Comparison of ENCODE assay signal across 8 cellular contexts in genomic region chr17:42683407-42684031, GRCh38. TPM values are rescaled to one million over a fixed set of nuclear protein-coding genes. Genes with fewer than 3 reads are reported as not detected.
A peak's percentile ranks its signal among the peaks of the same experiment; 100 is the strongest.
DNase-seq lines count a peak whose midpoint lies in the region; TF ChIP-seq lines count a peak whose summit lies in the region.

No MANE protein-coding gene starts in this region.

- WGBS in sigmoid colon, 2 donors = 4 to 7% methylated on average over 25 of the region's 25 CpGs

- peak overlapping the region; percentile 43 for H3K4me3 Mint-ChIP-seq in activated T-helper 1 cell treated with anti-CD3 and anti-CD28 coated beads, Interleukin-12 subunit alpha, Interleukin-12 subunit beta, Interleukin-2, Interleukin-4 antibody, amounts not matched to agents 30 ng/mL and 10 ng/mL and 1 ng/mL, durations not matched to agents 14 hours and 24 hours and 36 hours

- H3K36me3 ChIP-seq in left ventricle myocardium inferior = peaks cover 16% of the 10 kb centered on the region
- peaks cover 0 to 34% (median 3%) of the 10 kb centered on the region in 4 donors for H3K36me3 ChIP-seq in sigmoid colon

- peaks cover 59% of the 10 kb centered on the region for H3K4me1 ChIP-seq in left ventricle myocardium inferior
- peaks cover 0 to 64% (median 55%) of the 10 kb centered on the region in 4 donors for H3K4me1 ChIP-seq in sigmoid colon

- no peak overlapping the region for H3K27ac Mint-ChIP-seq in activated T-helper 1 cell treated with anti-CD3 and anti-CD28 coated beads, Interleukin-12 subunit alpha, Interleukin-12 subunit beta, Interleukin-2, Interleukin-4 antibody, amounts not matched to agents 30 ng/mL and 10 ng/mL and 1 ng/mL, durations not matched to agents 14 hours and 24 hours and 36 hours

- H3K4me3 ChIP-seq in left ventricle myocardium inferior = peak overlapping the region; percentile 70
- peak overlapping the region; percentile 32 to 65 (median 56) for H3K4me3 ChIP-seq in sigmoid colon

- intact Hi-C loops in activated T-helper 1 cell treated with anti-CD3 and anti-CD28 coated beads, Interleukin-12 subunit alpha, Interleukin-12 subunit beta, Interleukin-2, Interleukin-4 antibody, amounts not matched to agents 30 ng/mL and 10 ng/mL and 1 ng/mL, durations not matched to agents 14 hours and 24 hours and 36 hours (cut with micrococcal nuclease) = no loop called here
- intact Hi-C loops in left ventricle myocardium inferior (cut with micrococcal nuclease) (no loop called here), sigmoid colon (cut with DNase I) (no loop called here)

- H3K27ac ChIP-seq in left ventricle myocardium inferior (replicated peaks) (peak overlapping the region; percentile 80), sigmoid colon (peak overlapping the region; percentile 65 to 99 (median 98))

- H3K9me3 Mint-ChIP-seq in activated T-helper 1 cell treated with anti-CD3 and anti-CD28 coated beads, Interleukin-12 subunit alpha, Interleukin-12 subunit beta, Interleukin-2, Interleukin-4 antibody, amounts not matched to agents 30 ng/mL and 10 ng/mL and 1 ng/mL, durations not matched to agents 14 hours and 24 hours and 36 hours = no peaks in the 10 kb centered on the region

- in situ Hi-C loops in GM13977 (cut with MboI; ENCODE audit: low pct_unique_long_range_greater_than_20kb, low sequenced_read_pairs, unreplicated experiment) = loop anchor here (10.0 kb wide), 1 partner anchor 109 kb away; the partner anchor contains the start of gene PSMC3IP

- DNase-seq in GM13977 (ENCODE audit: low spot score) (peak; percentile 79), left ventricle myocardium inferior (peak; percentile 53), sigmoid colon (peak; percentile 91), NCI-H187 treated with DMSO at 0.1 percent for 48 hours (lab: John Stamatoyannopoulos, UW) (no peak), AG20443 (ENCODE audit: low spot score) (no peak), SHP77 (lab: John Stamatoyannopoulos, UW) (no peak)
- DNase-seq in activated T-helper 1 cell treated with anti-CD3 and anti-CD28 coated beads, Interleukin-12 subunit alpha, Interleukin-12 subunit beta, Interleukin-2, Interleukin-4 antibody, amounts not matched to agents 30 ng/mL and 10 ng/mL and 1 ng/mL, durations not matched to agents 14 hours and 24 hours and 36 hours (ENCODE audit: low spot score) = no peak
- no peak for DNase-seq in stimulated activated CD4-positive, alpha-beta T cell treated with anti-CD3 and anti-CD28 coated beads, Interleukin-12 subunit alpha, Interleukin-12 subunit beta, amount 100 ng/mL, for 4 hours

- H3K27me3 Mint-ChIP-seq in activated T-helper 1 cell treated with anti-CD3 and anti-CD28 coated beads, Interleukin-12 subunit alpha, Interleukin-12 subunit beta, Interleukin-2, Interleukin-4 antibody, amounts not matched to agents 30 ng/mL and 10 ng/mL and 1 ng/mL, durations not matched to agents 14 hours and 24 hours and 36 hours (ENCODE audit: insufficient read depth) = peaks cover 35% of the 10 kb centered on the region

- H3K36me3 Mint-ChIP-seq in activated T-helper 1 cell treated with anti-CD3 and anti-CD28 coated beads, Interleukin-12 subunit alpha, Interleukin-12 subunit beta, Interleukin-2, Interleukin-4 antibody, amounts not matched to agents 30 ng/mL and 10 ng/mL and 1 ng/mL, durations not matched to agents 14 hours and 24 hours and 36 hours (ENCODE audit: low read depth) = peaks cover 3% of the 10 kb centered on the region

- H3K27me3 ChIP-seq in left ventricle myocardium inferior (ENCODE audit: low read depth) = no peaks in the 10 kb centered on the region
- no peaks in the 10 kb centered on the region for H3K27me3 ChIP-seq in sigmoid colon

- no peak for TF ChIP-seq EP300 in sigmoid colon (IDR thresholded peaks at IDR 0.05)

- H3K9me3 ChIP-seq in left ventricle myocardium inferior (replicated peaks) = no peaks in the 10 kb centered on the region
- no peaks in the 10 kb centered on the region for H3K9me3 ChIP-seq in sigmoid colon

- no peak for TF ChIP-seq POLR2A in sigmoid colon (IDR thresholded peaks at IDR 0.05)

- H3K4me1 Mint-ChIP-seq in activated T-helper 1 cell treated with anti-CD3 and anti-CD28 coated beads, Interleukin-12 subunit alpha, Interleukin-12 subunit beta, Interleukin-2, Interleukin-4 antibody, amounts not matched to agents 30 ng/mL and 10 ng/mL and 1 ng/mL, durations not matched to agents 14 hours and 24 hours and 36 hours (ENCODE audit: low read depth) = peaks cover 37% of the 10 kb centered on the region

- no peak for TF ChIP-seq CTCF in GM13977 (IDR thresholded peaks at IDR 0.05; ENCODE audit: extremely low read depth, insufficient read depth, missing control alignments)
- no peak for TF ChIP-seq CTCF in left ventricle myocardium inferior (IDR thresholded peaks at IDR 0.05; ENCODE audit: borderline replicate concordance)
- no peak for TF ChIP-seq CTCF in sigmoid colon (IDR thresholded peaks at IDR 0.05)

RNA-seq across cellular contexts. Expression of gene CNTNAP1, which starts 1.2 kb away (rescaled TPM):
- total RNA-seq in activated T-helper 1 cell treated with anti-CD3 and anti-CD28 coated beads, Interleukin-12 subunit alpha, Interleukin-12 subunit beta, Interleukin-2, Interleukin-4 antibody, amounts not matched to agents 30 ng/mL and 10 ng/mL and 1 ng/mL, durations not matched to agents 14 hours and 24 hours and 36 hours = 1.8 and 2.2 TPM in 2 replicates
- total RNA-seq in left ventricle myocardium inferior = 4.2 TPM
- 10 to 100 TPM in 3 of 4 donors, 1 to 10 TPM in 1; 7.4 to 46.8 (median 14.9) TPM for total RNA-seq in sigmoid colon
- 1 to 10 TPM in 1 of 3 donors, under 1 TPM in 2; under 0.01 to 7.7 (median 0.23) TPM for polyA plus RNA-seq in sigmoid colon

RNA-seq across cellular contexts. Expression of gene CCR10, which starts 1.9 kb away (rescaled TPM):
- 0.15 and 0.21 TPM in 2 replicates for total RNA-seq in activated T-helper 1 cell treated with anti-CD3 and anti-CD28 coated beads, Interleukin-12 subunit alpha, Interleukin-12 subunit beta, Interleukin-2, Interleukin-4 antibody, amounts not matched to agents 30 ng/mL and 10 ng/mL and 1 ng/mL, durations not matched to agents 14 hours and 24 hours and 36 hours
- 0.88 TPM for total RNA-seq in left ventricle myocardium inferior
- 1 to 10 TPM; 2.3 to 9.2 (median 3.5) TPM for total RNA-seq in sigmoid colon
- 1 to 10 TPM in 1 of 3 donors, not detected in 2; 1.2 TPM for polyA plus RNA-seq in sigmoid colon

RNA-seq across cellular contexts. Expression of gene PLEKHH3, which starts 6.7 kb away (rescaled TPM):
- total RNA-seq in activated T-helper 1 cell treated with anti-CD3 and anti-CD28 coated beads, Interleukin-12 subunit alpha, Interleukin-12 subunit beta, Interleukin-2, Interleukin-4 antibody, amounts not matched to agents 30 ng/mL and 10 ng/mL and 1 ng/mL, durations not matched to agents 14 hours and 24 hours and 36 hours = 0.52 and 0.76 TPM in 2 replicates
- total RNA-seq in left ventricle myocardium inferior (21.5 TPM), sigmoid colon (10 to 100 TPM; 12.3 to 25.2 (median 20.1) TPM)
- polyA plus RNA-seq in sigmoid colon = 10 to 100 TPM in 1 of 3 donors, 1 to 10 TPM in 2; 4.4 to 14.7 (median 9.6) TPM

RNA-seq across cellular contexts. Expression of gene TUBG2, which starts 24.4 kb away (rescaled TPM):
- 9.1 and 11.6 TPM in 2 replicates for total RNA-seq in activated T-helper 1 cell treated with anti-CD3 and anti-CD28 coated beads, Interleukin-12 subunit alpha, Interleukin-12 subunit beta, Interleukin-2, Interleukin-4 antibody, amounts not matched to agents 30 ng/mL and 10 ng/mL and 1 ng/mL, durations not matched to agents 14 hours and 24 hours and 36 hours
- 15.6 TPM for total RNA-seq in left ventricle myocardium inferior
- total RNA-seq in sigmoid colon = 10 to 100 TPM; 28.0 to 57.3 (median 33.6) TPM
- polyA plus RNA-seq in sigmoid colon = 1 to 10 TPM; 1.2 to 6.6 (median 4.2) TPM

Comparison
In these comparisons a context has a peak if more than half of its experiments do, and no peak if none do; other contexts are left out.
1. DNase-seq: peak in GM13977 (single experiment), left ventricle myocardium inferior (single experiment) and sigmoid colon (single experiment); none in activated T-helper 1 cell treated with anti-CD3 and anti-CD28 coated beads, Interleukin-12 subunit alpha, Interleukin-12 subunit beta, Interleukin-2, Interleukin-4 antibody, amounts not matched to agents 30 ng/mL and 10 ng/mL and 1 ng/mL, durations not matched to agents 14 hours and 24 hours and 36 hours (single experiment), NCI-H187 treated with DMSO at 0.1 percent for 48 hours (single experiment), AG20443 (single experiment), stimulated activated CD4-positive, alpha-beta T cell treated with anti-CD3 and anti-CD28 coated beads, Interleukin-12 subunit alpha, Interleukin-12 subunit beta, amount 100 ng/mL, for 4 hours (single experiment) and SHP77 (0 of 2).